In the genomic region with DNA sequence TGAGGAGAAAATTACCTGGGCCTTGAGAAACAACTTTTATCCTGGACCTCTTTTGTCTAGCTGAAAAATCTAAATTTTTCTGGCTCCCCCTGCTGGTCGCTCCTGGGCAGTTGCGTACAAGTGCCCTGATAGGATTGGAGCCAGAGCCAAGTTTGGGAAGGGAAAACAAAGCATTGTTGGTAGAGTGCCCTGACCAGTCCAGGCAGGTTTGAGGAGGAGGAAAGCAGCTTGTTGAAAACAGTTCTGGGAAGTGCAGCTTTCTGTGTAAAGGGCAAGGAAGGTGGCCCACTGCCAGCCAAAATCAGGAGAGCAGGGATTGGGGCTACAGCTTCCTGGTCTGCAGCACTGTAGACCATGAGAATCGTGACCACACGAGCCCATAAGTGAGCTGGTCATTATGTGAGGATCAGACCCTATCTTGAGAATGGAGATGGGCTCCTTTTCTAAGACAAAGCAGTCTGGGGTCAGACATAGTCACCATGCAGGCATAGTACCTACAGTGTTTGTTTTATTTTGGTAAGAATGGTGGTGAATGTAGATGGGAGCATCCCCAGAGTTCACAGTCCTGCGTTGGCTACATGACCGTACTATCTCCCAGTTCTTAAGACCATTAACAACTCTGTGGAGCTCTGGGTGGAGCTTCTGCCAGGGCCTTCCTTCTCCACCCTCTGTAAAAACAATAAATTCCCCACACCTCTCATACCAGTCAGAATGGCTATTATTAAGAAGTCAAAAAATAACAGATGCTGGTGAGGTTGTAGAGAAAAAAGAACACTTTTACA, we compare ENCODE assay signal across 8 cellular contexts. TPM values are rescaled to one million over a fixed set of nuclear protein-coding genes. Genes with fewer than 3 reads are reported as not detected.
DNase-seq lines count a peak whose midpoint lies in the region; ATAC-seq and TF ChIP-seq lines count a peak whose summit lies in the region.

No MANE protein-coding gene starts in this region.

- H3K79me2 ChIP-seq in GM23248 (ENCODE audit: insufficient read depth), result no peaks in the 10 kb centered on the region

- POLR2A ChIA-PET in A673 (lab: Charles Lee; ENCODE audit: low non-redundant PET), result no interaction called here

- H3K4me2 ChIP-seq in GM23248 (ENCODE audit: unreplicated experiment), result no peak overlapping the region

- no peak for ATAC-seq in GM21619 (IDR thresholded peaks at IDR 0.05; ENCODE audit: unreplicated experiment)

- peaks cover 16% of the 10 kb centered on the region for H3K36me3 Mint-ChIP-seq in mesothelial cell of epicardium

- H3K9ac ChIP-seq in GM23248, result 0 out of 2 replicates have a peak overlapping the region, but pooled peaks have one; percentile 14

- H3K4me1 Mint-ChIP-seq in mesothelial cell of epicardium, result peaks cover 17% of the 10 kb centered on the region

- H3K27me3 ChIP-seq in A673 (replicated peaks; ENCODE audit: insufficient read depth, low read depth, low read length, poor library complexity), result no peaks in the 10 kb centered on the region
- no peaks in the 10 kb centered on the region for H3K27me3 ChIP-seq in GM23248 (replicated peaks; ENCODE audit: insufficient read depth)

- H3K36me3 ChIP-seq in A673 (ENCODE audit: insufficient read depth, low read length, poor library complexity, severe bottlenecking), result no peaks in the 10 kb centered on the region
- H3K36me3 ChIP-seq in GM23248 (ENCODE audit: low read depth), result no peaks in the 10 kb centered on the region

- peak overlapping the region; percentile 64 for H3K27ac Mint-ChIP-seq in mesothelial cell of epicardium

- H3K9me3 ChIP-seq in A673 (ENCODE audit: low read depth, low read length, poor library complexity, severe bottlenecking), result no peaks in the 10 kb centered on the region
- no peaks in the 10 kb centered on the region for H3K9me3 ChIP-seq in GM23248 (ENCODE audit: low read depth)

- peak; percentile 62 for DNase-seq in A673 (ENCODE audit: low spot score)
- peak; percentile 73 for DNase-seq in GM23248
- peak; percentile 51 for DNase-seq in NCI-H748 treated with DMSO at 0.1 percent for 48 hours (lab: John Stamatoyannopoulos, UW)
- DNase-seq in activated T-cell treated with anti-CD3 and anti-CD28 coated beads for 4 hours, result peak; percentile 63
- no peak for DNase-seq in epithelial cell of proximal tubule (ENCODE audit: low read depth)
- peak in 1 of 2 experiments; percentile 74 for DNase-seq in mesothelial cell of epicardium (ENCODE audit: low spot score in 2 of 2, unreplicated experiment in 2 of 2)
- peak; percentile 84 for DNase-seq in stimulated activated CD8-positive, alpha-beta memory T cell treated with anti-CD3 and anti-CD28 coated beads, Interleukin-4, amount 100 ng/mL, for 48 hours

- H3K4me1 ChIP-seq in A673 (ENCODE audit: insufficient read depth, low read length, poor library complexity, severe bottlenecking), result no peaks in the 10 kb centered on the region
- H3K4me1 ChIP-seq in GM23248 (ENCODE audit: insufficient read depth), result no peaks in the 10 kb centered on the region

- H3K9me3 Mint-ChIP-seq in mesothelial cell of epicardium, result peaks cover 21% of the 10 kb centered on the region

- no peaks in the 10 kb centered on the region for H3K9me2 ChIP-seq in GM23248 (ENCODE audit: insufficient read depth)

- 44 to 47% methylated on average over 6 of the region's 6 CpGs for WGBS in GM23248 (ENCODE audit: low coverage in 1 of 2, low lambda C conversion rate in 2 of 2, missing lambda C conversion rate in 2 of 2), 2 experiments

- H3K27ac ChIP-seq in A673 (ENCODE audit: low read depth, low read length, poor library complexity, severe bottlenecking), result no peak overlapping the region
- no peak overlapping the region for H3K27ac ChIP-seq in GM23248

- TF ChIP-seq CTCF in A673 (conservative IDR thresholded peaks at IDR 0.05; ENCODE audit: low read depth, low read length) (peak; percentile 92), epithelial cell of proximal tubule (conservative IDR thresholded peaks at IDR 0.05; ENCODE audit: low read depth, low read length) (peak; percentile 92), mesothelial cell of epicardium (IDR thresholded peaks at IDR 0.05; ENCODE audit: unreplicated experiment) (peak; percentile 81)

- intact Hi-C loops in A673 (cut with micrococcal nuclease; ENCODE audit: unreplicated experiment), result loop anchor here (2.0 kb wide), 1 partner anchor 21 kb away; the partner anchor contains the start of gene PIK3IP1

- no peaks in the 10 kb centered on the region for H3K27me3 Mint-ChIP-seq in mesothelial cell of epicardium (ENCODE audit: low read depth)

- CTCF ChIA-PET in A673 (lab: Charles Lee), result interaction anchor here (0.6 to 1.2 kb wide), 7 partner anchors 10 to 160 kb away, joined by 3 to 17 read pairs (median 7); partner anchors contain the start of gene PIK3IP1

- peak overlapping the region; percentile 59; the same call in 1 of the 2 replicates for H2AFZ ChIP-seq in GM23248

- H4K20me1 ChIP-seq in GM23248 (ENCODE audit: insufficient read depth), result no peaks in the 10 kb centered on the region

- in situ Hi-C loops in GM23248 (cut with MboI), result no loop called here

- no TSS peak for BruUV-seq in A673 (replicated peaks; lab: Mats Ljungman, UMichigan)

- H3K4me3 ChIP-seq in A673 (ENCODE audit: low read depth, low read length, poor library complexity, severe bottlenecking) (no peak overlapping the region), GM23248 (no peak overlapping the region), epithelial cell of proximal tubule (ENCODE audit: low read depth, low read length) (no peak overlapping the region)

- no peak overlapping the region for H3K4me3 Mint-ChIP-seq in mesothelial cell of epicardium

- H3F3A ChIP-seq in GM23248 (ENCODE audit: insufficient read depth), result no peaks in the 10 kb centered on the region

RNA-seq across cellular contexts. Expression of gene PIK3IP1, which starts 21.3 kb away (rescaled TPM):
- total RNA-seq in A673 (2021), result 0.24 and 0.46 TPM in 2 replicates
- total RNA-seq in GM23248 (2014; rRNA removed; shearing (Covaris generic)), result 8.3 and 16.1 TPM in 2 replicates
- 10.0 and 11.1 TPM in 2 replicates for polyA plus RNA-seq in GM23248 (2016; fragmentation: Nextera tagmentation; extraction: Ambion mirVana)
- total RNA-seq in epithelial cell of proximal tubule, result 2.6 and 11.8 TPM in 2 replicates
- 16.9 to 19.1 TPM (median 17.4 TPM) in 3 replicates for total RNA-seq in mesothelial cell of epicardium

RNA-seq across cellular contexts. Expression of gene PATZ1, which starts 32.6 kb away (rescaled TPM):
- total RNA-seq in A673 (2021) (53.4 and 58.5 TPM in 2 replicates), epithelial cell of proximal tubule (30.8 and 31.4 TPM in 2 replicates), mesothelial cell of epicardium (70.9 to 73.6 TPM (median 71.7 TPM) in 3 replicates)
- total RNA-seq in GM23248 (2014; rRNA removed; shearing (Covaris generic)), result 9.4 and 9.6 TPM in 2 replicates
- polyA plus RNA-seq in GM23248 (2016; fragmentation: Nextera tagmentation; extraction: Ambion mirVana), result 1.3 and 1.6 TPM in 2 replicates
